Comparison of ENCODE assay signal across 8 cellular contexts in genomic region chr7:90613088-90613498, GRCh38. TPM values are rescaled to one million over a fixed set of nuclear protein-coding genes. Genes with fewer than 3 reads are reported as not detected.
A peak's percentile ranks its signal among the peaks of the same experiment; 100 is the strongest.
DNase-seq lines count a peak whose midpoint lies in the region; ATAC-seq and TF ChIP-seq lines count a peak whose summit lies in the region.

No MANE protein-coding gene starts in this region.

- peak overlapping the region in 4 of 11 experiments; percentile 18 to 62 (median 43); a peak in 6 of 22 replicates for H3K27ac ChIP-seq in BLaER1 treated with 17β-estradiol and CSF1 and Interleukin-3, amounts not matched to agents 10 nM and 100 nM
- H3K27ac ChIP-seq in psoas muscle = no peak overlapping the region

- peak overlapping the region; percentile 55 for H3K27ac Mint-ChIP-seq in activated T-cell treated with anti-CD3 and anti-CD28 coated beads, Interleukin-2, amount 50 U/mL, for 72 hours
- no peak overlapping the region for H3K27ac Mint-ChIP-seq in immature natural killer cell

- H3K4me3 ChIP-seq in BLaER1 treated with 17β-estradiol and CSF1 and Interleukin-3, amounts not matched to agents 10 nM and 100 nM = no peak overlapping the region
- no peak overlapping the region for H3K4me3 ChIP-seq in psoas muscle

- peak; percentile 8 to 24 for DNase-seq in activated T-cell treated with anti-CD3 and anti-CD28 coated beads, Interleukin-2, amount 50 U/mL, for 72 hours
- DNase-seq in SW480 (ENCODE audit: low spot score) (no peak), psoas muscle (no peak), immature natural killer cell (no peak), SIG-M5 treated with dmso at 0.1 percent for 504 hours (lab: John Stamatoyannopoulos, UW; ENCODE audit: unreplicated experiment) (no peak)

- H3K9me3 ChIP-seq in BLaER1 treated with 17β-estradiol and CSF1 and Interleukin-3, amounts not matched to agents 10 nM and 100 nM (replicated peaks in 1 of 11) = peaks cover 0 to 47% (median 0%) of the 10 kb centered on the region in 11 experiments; a peak in 8 of 22 replicates
- H3K9me3 ChIP-seq in psoas muscle = no peaks in the 10 kb centered on the region

- intact Hi-C loops in psoas muscle (cut with DNase I) = no loop called here

- H3K36me3 Mint-ChIP-seq in activated T-cell treated with anti-CD3 and anti-CD28 coated beads, Interleukin-2, amount 50 U/mL, for 72 hours (ENCODE audit: insufficient read depth in 2 of 2) = no peaks in the 10 kb centered on the region
- no peaks in the 10 kb centered on the region for H3K36me3 Mint-ChIP-seq in immature natural killer cell

- no peaks in the 10 kb centered on the region for H4K20me1 ChIP-seq in BLaER1 treated with 17β-estradiol and CSF1 and Interleukin-3, amounts not matched to agents 10 nM and 100 nM

- peak overlapping the region in 7 of 11 experiments; percentile 14 to 70 (median 23); a peak in 11 of 22 replicates for H3K4me2 ChIP-seq in BLaER1 treated with 17β-estradiol and CSF1 and Interleukin-3, amounts not matched to agents 10 nM and 100 nM

- H3K4me1 Mint-ChIP-seq in activated T-cell treated with anti-CD3 and anti-CD28 coated beads, Interleukin-2, amount 50 U/mL, for 72 hours (ENCODE audit: low read depth) = peaks cover 30% of the 10 kb centered on the region
- H3K4me1 Mint-ChIP-seq in immature natural killer cell = no peaks in the 10 kb centered on the region

- WGBS in psoas muscle, 3 donors = 62 to 77% (median 67%) methylated on average over 3 of the region's 3 CpGs

- peaks cover 27% of the 10 kb centered on the region for H3K27me3 Mint-ChIP-seq in activated T-cell treated with anti-CD3 and anti-CD28 coated beads, Interleukin-2, amount 50 U/mL, for 72 hours (ENCODE audit: low read depth)
- H3K27me3 Mint-ChIP-seq in immature natural killer cell (ENCODE audit: low read depth in 3 of 3) = peaks cover 0 to 3% (median 0%) of the 10 kb centered on the region in 3 donors

- H3K4me1 ChIP-seq in BLaER1 treated with 17β-estradiol and CSF1 and Interleukin-3, amounts not matched to agents 10 nM and 100 nM = peaks cover 0 to 26% (median 6%) of the 10 kb centered on the region in 10 experiments; a peak in 10 of 20 replicates
- H3K4me1 ChIP-seq in psoas muscle = no peaks in the 10 kb centered on the region

- peak; percentile 85 for ATAC-seq in HG03064 (IDR thresholded peaks at IDR 0.05; ENCODE audit: low read depth, unreplicated experiment)
- ATAC-seq in activated T-cell treated with anti-CD3 and anti-CD28 coated beads, Interleukin-2, amount 50 U/mL, for 72 hours (replicated peaks in 1 of 2) = peak; percentile 91 to 93
- ATAC-seq in psoas muscle = no peak

- H3K4me3 Mint-ChIP-seq in activated T-cell treated with anti-CD3 and anti-CD28 coated beads, Interleukin-2, amount 50 U/mL, for 72 hours = peak overlapping the region; percentile 55 to 58
- H3K4me3 Mint-ChIP-seq in immature natural killer cell = no peak overlapping the region

- H3K36me3 ChIP-seq in BLaER1 treated with 17β-estradiol and CSF1 and Interleukin-3, amounts not matched to agents 10 nM and 100 nM = peaks cover 0 to 43% (median 8%) of the 10 kb centered on the region in 11 experiments; a peak in 12 of 22 replicates
- no peaks in the 10 kb centered on the region for H3K36me3 ChIP-seq in psoas muscle (ENCODE audit: insufficient read depth in 1 of 2, low read depth in 1 of 2)

- no peak for TF ChIP-seq CTCF in psoas muscle (IDR thresholded peaks at IDR 0.05)

- H3K27me3 ChIP-seq in BLaER1 treated with 17β-estradiol and CSF1 and Interleukin-3, amounts not matched to agents 10 nM and 100 nM = no peaks in the 10 kb centered on the region
- no peaks in the 10 kb centered on the region for H3K27me3 ChIP-seq in psoas muscle (ENCODE audit: insufficient read depth in 3 of 3, low read length in 2 of 3)

- H3K9me3 Mint-ChIP-seq in activated T-cell treated with anti-CD3 and anti-CD28 coated beads, Interleukin-2, amount 50 U/mL, for 72 hours = no peaks in the 10 kb centered on the region
- H3K9me3 Mint-ChIP-seq in immature natural killer cell = peaks cover 0 to 5% (median 3%) of the 10 kb centered on the region in 6 donors

- TF ChIP-seq POLR2A in GM19099 (IDR thresholded peaks at IDR 0.05; ENCODE audit: extremely low read depth, insufficient read length, low read depth) = peak; percentile 52

- peak overlapping the region in 1 of 11 experiments; percentile 56; a peak in 1 of 22 replicates for H3K9ac ChIP-seq in BLaER1 treated with 17β-estradiol and CSF1 and Interleukin-3, amounts not matched to agents 10 nM and 100 nM

RNA-seq across cellular contexts. Expression of gene CDK14, which starts 17.0 kb away (rescaled TPM):
- 1 to 10 TPM in 1 of 2 donors, under 1 TPM in 1; 0.49 to 1.7 TPM for total RNA-seq in activated T-cell treated with anti-CD3 and anti-CD28 coated beads, Interleukin-2, amount 50 U/mL, for 72 hours
- 10 to 100 TPM; 10.6 to 16.6 (median 13.0) TPM for total RNA-seq in psoas muscle
- polyA plus RNA-seq in psoas muscle (1 to 10 TPM; 1.7 to 4.8 (median 1.8) TPM), immature natural killer cell (under 1 TPM in 1 of 3 donors, not detected in 2; 0.22 TPM)

Comparison
In these comparisons a context has a peak if more than half of its experiments do, and no peak if none do; other contexts are left out.
1. ATAC-seq: peak in HG03064 (single experiment) and activated T-cell treated with anti-CD3 and anti-CD28 coated beads, Interleukin-2, amount 50 U/mL, for 72 hours (2 of 2); none in psoas muscle (0 of 4).
2. DNase-seq: peak in activated T-cell treated with anti-CD3 and anti-CD28 coated beads, Interleukin-2, amount 50 U/mL, for 72 hours (2 of 2); none in SW480 (single experiment), psoas muscle (0 of 2), immature natural killer cell (0 of 3) and SIG-M5 treated with dmso at 0.1 percent for 504 hours (single experiment).
3. H3K4me3 Mint-ChIP-seq: peak in activated T-cell treated with anti-CD3 and anti-CD28 coated beads, Interleukin-2, amount 50 U/mL, for 72 hours (2 of 2); none in immature natural killer cell (0 of 5).
4. RNA of gene CDK14, which starts 17.0 kb away (total RNA-seq): 10.6 to 16.6 TPM in psoas muscle; 0.49 to 1.7 TPM in activated T-cell treated with anti-CD3 and anti-CD28 coated beads, Interleukin-2, amount 50 U/mL, for 72 hours; every median in the first group is over 4 times any median in the second.